In the genomic region with DNA sequence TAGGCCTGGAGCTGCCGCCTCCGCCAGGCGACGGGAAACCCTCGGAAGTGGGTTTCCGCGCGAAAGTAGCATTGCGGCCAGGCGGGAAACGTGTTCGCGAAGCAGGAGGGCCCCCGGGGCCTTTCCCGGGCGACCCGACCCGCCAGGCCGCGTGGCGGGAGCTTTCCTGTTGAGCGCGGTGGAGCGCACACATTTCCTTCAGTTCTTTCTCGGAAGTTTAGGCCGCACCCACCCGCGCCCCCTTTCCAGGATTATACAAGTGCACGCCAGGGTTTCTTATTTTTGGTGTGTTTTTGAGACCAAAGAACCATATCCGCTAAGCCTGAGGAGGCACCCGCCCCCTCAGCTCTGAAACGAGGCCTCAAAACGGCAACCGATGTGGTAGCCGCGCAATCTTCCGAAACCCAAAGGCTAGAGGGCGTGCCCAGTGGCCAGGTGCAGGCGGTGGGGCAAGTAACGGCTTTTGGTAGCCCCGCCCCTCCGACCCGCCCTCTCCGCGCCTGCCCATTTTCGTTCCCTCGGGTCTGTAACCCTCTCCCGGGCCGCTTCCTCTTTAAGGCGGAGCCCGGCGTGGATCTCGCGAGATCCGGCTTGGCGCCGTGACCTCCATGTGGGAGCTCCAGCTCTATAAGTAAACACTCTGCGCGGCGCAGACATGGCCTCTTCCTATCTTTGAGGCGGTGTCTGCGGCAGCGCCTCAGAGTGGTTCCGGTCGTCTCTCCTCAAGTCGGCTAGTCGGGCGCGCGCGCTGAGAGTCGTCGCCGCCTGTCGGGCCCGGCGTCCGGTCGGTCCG, we compare ENCODE assay signal across 8 cellular contexts. TPM values are rescaled to one million over a fixed set of nuclear protein-coding genes. Genes with fewer than 3 reads are reported as not detected.
DNase-seq lines count a peak whose midpoint lies in the region; ATAC-seq and TF ChIP-seq lines count a peak whose summit lies in the region.

TSS of gene UHRF2 (plus strand) at position 628 of the 793 bp plus-strand sequence. CDS start 292 bp downstream, outside the sequence.

- peak; percentile 94 for DNase-seq in AG04450 (ENCODE audit: low read depth, low spot score)
- peak; percentile 96 for DNase-seq in NCI-H226
- peak; percentile 95 for DNase-seq in activated B cell treated with CpG ODN at 0.5 μM for 24 hours
- peak; percentile 44 to 98 (median 95) for DNase-seq in caudate nucleus (lab: John Stamatoyannopoulos, UW)
- DNase-seq in inferior parietal cortex (ENCODE audit: extremely low spot score) = peak; percentile 95
- DNase-seq in stimulated activated CD4-positive, alpha-beta T cell treated with anti-CD3 and anti-CD28 coated beads, Interleukin-12 subunit alpha, Interleukin-12 subunit beta, amount 100 ng/mL, for 24 hours (ENCODE audit: low read depth in 2 of 2) = peak; percentile 99

- H3K27me3 ChIP-seq in AG04450 (ENCODE audit: control insufficient read depth, insufficient read depth, low read length) = no peaks in the 10 kb centered on the region

- peak within 1 kb of the TSS; percentile 91 for H3K4me3 ChIP-seq in AG04450 (ENCODE audit: low read depth, low read length)

- peaks cover 20% of the 10 kb centered on the region for H3K36me3 Mint-ChIP-seq in activated B cell treated with CpG ODN at 0.5 μM for 24 hours (ENCODE audit: low read depth)

- peak within 1 kb of the TSS; percentile 96 for H3K27ac Mint-ChIP-seq in activated B cell treated with CpG ODN at 0.5 μM for 24 hours

- peak within 1 kb of the TSS; percentile 85 for H3K27ac ChIP-seq in AG04450 (ENCODE audit: low read depth, low read length)
- H3K27ac ChIP-seq in caudate nucleus (ENCODE audit: low read depth, low read length) = peak within 1 kb of the TSS; percentile 90

- no peaks in the 10 kb centered on the region for H3K9me3 Mint-ChIP-seq in activated B cell treated with CpG ODN at 0.5 μM for 24 hours

- TF ChIP-seq CTCF in AG04450 (IDR thresholded peaks at IDR 0.05; ENCODE audit: low read depth, low read length) = no peak
- no peak for TF ChIP-seq CTCF in activated B cell treated with CpG ODN at 0.5 μM for 24 hours (IDR thresholded peaks at IDR 0.05)

- peak within 1 kb of the TSS; percentile 82 for H3K4me3 Mint-ChIP-seq in activated B cell treated with CpG ODN at 0.5 μM for 24 hours

- ATAC-seq in GM18909 (IDR thresholded peaks at IDR 0.05; ENCODE audit: poor library complexity, unreplicated experiment) = peak; percentile 88
- ATAC-seq in HG03175 (IDR thresholded peaks at IDR 0.05; ENCODE audit: unreplicated experiment) = peak; percentile 88
- ATAC-seq in activated B cell treated with CpG ODN at 0.5 μM for 24 hours (ENCODE audit: low read depth) = peak; percentile 87

- POLR2A ChIA-PET in AG04450 (lab: Yijun Ruan, JAX) (interaction anchor here (0.6 to 2.3 kb wide), 9 partner anchors 14 to 391 kb away, joined by 3 to 18 read pairs (median 5); partner anchors contain the start of gene KDM4C), activated B cell treated with CpG ODN at 0.5 μM for 24 hours (lab: Charles Lee) (interaction anchor here (0.6 to 8.0 kb wide), 40 partner anchors 8 to 1733 kb away, joined by 3 to 164 read pairs (median 5); partner anchors contain the start of genes AK3, CDC37L1, DMAC1 and KDM4C)

- no peaks in the 10 kb centered on the region for H3K27me3 Mint-ChIP-seq in activated B cell treated with CpG ODN at 0.5 μM for 24 hours

- peaks cover 62% of the 10 kb centered on the region for H3K4me1 Mint-ChIP-seq in activated B cell treated with CpG ODN at 0.5 μM for 24 hours

- intact Hi-C loops in activated B cell treated with CpG ODN at 0.5 μM for 24 hours (cut with micrococcal nuclease) = loop anchor here (1.0 to 10.0 kb wide), 14 partner anchors 17 to 1735 kb away; partner anchors contain the start of genes CDC37L1, JAK2, KDM4C and PLGRKT

- CTCF ChIA-PET in AG04450 (lab: Charles Lee) (interaction anchor here (0.6 to 1.2 kb wide), 4 partner anchors 58 to 272 kb away, joined by 3 to 4 read pairs (median 4); no protein-coding TSS in a partner anchor), activated B cell treated with CpG ODN at 0.5 μM for 24 hours (lab: Charles Lee) (interaction anchor here (0.7 to 2.9 kb wide), 10 partner anchors 14 to 155 kb away, joined by 3 to 12 read pairs (median 3); no protein-coding TSS in a partner anchor)

- peaks cover 2% of the 10 kb centered on the region; the same call in 1 of the 2 replicates for H3K9me3 ChIP-seq in AG04450 (ENCODE audit: control insufficient read depth, insufficient read depth, low read length)

RNA-seq across cellular contexts. Expression of gene UHRF2, which starts in this region (rescaled TPM):
- polyA plus RNA-seq in AG04450 (2011; rRNA removed) = 41.5 and 56.0 TPM in 2 replicates
- polyA minus RNA-seq in AG04450 (2011; rRNA and poly(A)+ RNA removed) = 42.1 and 55.6 TPM in 2 replicates
- total RNA-seq in activated B cell treated with CpG ODN at 0.5 μM for 24 hours = 81.1 and 114 TPM in 2 replicates

Comparison
In these comparisons a context has a peak if more than half of its experiments do, and no peak if none do; other contexts are left out.
1. Peak in every context shown above with its lines: DNase-seq, ATAC-seq, H3K4me3 ChIP-seq and H3K27ac ChIP-seq.